ENCODE assay signal across 26 cellular contexts in the genomic region with DNA sequence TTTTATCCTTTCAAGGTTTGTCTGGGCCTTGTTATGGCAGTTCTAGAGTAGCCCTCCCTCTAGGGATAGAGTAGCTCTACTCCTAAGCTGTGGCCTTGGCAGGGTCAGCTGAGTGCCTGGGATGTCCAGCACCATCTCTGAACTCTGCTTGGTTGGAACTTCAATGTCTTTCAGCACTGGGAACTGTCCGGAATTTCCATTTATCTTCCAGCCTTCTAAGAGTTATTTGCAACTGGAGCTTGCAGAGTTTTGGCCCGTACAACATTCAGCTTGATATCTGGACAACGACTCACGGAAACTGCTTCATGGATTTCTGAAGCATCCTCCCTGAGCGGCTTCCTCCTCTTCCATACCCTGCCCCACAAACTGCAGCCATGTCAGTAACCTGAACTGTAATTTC. TPM values are rescaled to one million over a fixed set of nuclear protein-coding genes. Genes with fewer than 3 reads are reported as not detected.
DNase-seq lines count a peak whose midpoint lies in the region; ATAC-seq, FAIRE-seq and TF ChIP-seq lines count a peak whose summit lies in the region.
"Had no signal": no experiment of that assay in that cellular context is flagged by ENCODE, and none has a peak within 500 bp of the region (broad histone marks: within the 10 kb centered on the region; RNA-seq: fewer than 3 reads in every experiment).

No MANE protein-coding gene starts in this region.

- H3K18ac ChIP-seq in IMR-90 (ENCODE audit: low read depth, low read length), result no peak overlapping the region

- H2BK15ac ChIP-seq in IMR-90 (ENCODE audit: low read depth, low read length), result no peak overlapping the region

- H3K4ac ChIP-seq in IMR-90 (ENCODE audit: low read depth, low read length), result no peak overlapping the region

- H2AK5ac ChIP-seq in IMR-90 (ENCODE audit: low read depth, low read length), result no peak overlapping the region

- H3K4me1 ChIP-seq in IMR-90 (ENCODE audit: control insufficient read depth, insufficient read depth, low read length) (no peaks in the 10 kb centered on the region), esophagus muscularis mucosa (peaks cover 0 to 24% (median 18%) of the 10 kb centered on the region in 4 donors)
- H3K4me1 ChIP-seq: neural progenitor cell, upper lobe of right lung had no signal

- H3K27me3 ChIP-seq in IMR-90 (ENCODE audit: control insufficient read depth, insufficient read depth, low read length) (no peaks in the 10 kb centered on the region), esophagus muscularis mucosa (no peaks in the 10 kb centered on the region)
- H3K27me3 ChIP-seq: dorsolateral prefrontal cortex, neural progenitor cell, SJCRH30, upper lobe of right lung had no signal

- H3K14ac ChIP-seq in IMR-90 (replicated peaks; ENCODE audit: low read depth, low read length), result no peak overlapping the region

- no peak overlapping the region for H2BK120ac ChIP-seq in IMR-90 (ENCODE audit: low read depth, low read length)

- no peak overlapping the region for H2BK20ac ChIP-seq in IMR-90 (ENCODE audit: low read depth, low read length)

- in situ Hi-C loops in IMR-90 (cut with MboI; ENCODE audit: low sequenced_read_pairs), result no loop called here

- H3K9ac ChIP-seq in IMR-90 (ENCODE audit: low read depth, low read length), result no peak overlapping the region
- H3K9ac ChIP-seq: neural progenitor cell had no signal

- WGBS in IMR-90 (ENCODE audit: extremely low coverage in 2 of 2, insufficient read length in 1 of 2), 2 experiments, result 71% methylated on average over 1 of the region's 5 CpGs; no CpG with 5 or more reads in 1 of the 2 experiments
- 42% methylated on average over 5 of the region's 5 CpGs for WGBS in esophagus muscularis mucosa

- H4K20me1 ChIP-seq in IMR-90 (ENCODE audit: insufficient read depth, low read length), result no peaks in the 10 kb centered on the region

- H3K27ac ChIP-seq in IMR-90 (ENCODE audit: insufficient read depth, low read length), result no peak overlapping the region
- H3K27ac ChIP-seq in esophagus muscularis mucosa (replicated peaks in 1 of 4), result peak overlapping the region in 1 of 4 donors; percentile 23
- H3K27ac ChIP-seq: dorsolateral prefrontal cortex, neural progenitor cell, SJCRH30, upper lobe of right lung had no signal

- DNase-seq in EH (ENCODE audit: low read depth), result peak; percentile 29
- peak; percentile 33 for DNase-seq in IMR-90
- DNase-seq in dermis blood vessel endothelial cell, result peak; percentile 2
- peak; percentile 59 for DNase-seq in myocyte (ENCODE audit: low read depth)
- no peak for DNase-seq in NCI-H2227 (lab: John Stamatoyannopoulos, UW; ENCODE audit: unreplicated experiment)
- DNase-seq in urothelium cell line (ENCODE audit: low spot score), result no peak
- no peak for DNase-seq in esophagus muscularis mucosa (ENCODE audit: extremely low spot score)
- DNase-seq: activated CD4-positive, alpha-beta T cell treated with anti-CD3 and anti-CD28 coated beads, Interleukin-2, amount 50 U/mL, for 48 hours; activated CD8-positive, alpha-beta memory T cell treated with anti-CD3 and anti-CD28 coated beads, Interleukin-2, amount 50 U/mL, for 4 hours; activated naive CD4-positive, alpha-beta T cell treated with anti-CD3 and anti-CD28 coated beads, Interleukin-2, amount 10 ng/mL, durations not matched to agents 7 days and 5 days; amygdala; central memory CD4-positive, alpha-beta T cell; dorsolateral prefrontal cortex; mammary epithelial cell; NCI-H1092; NCI-H187 treated with DMSO at 0.1 percent for 48 hours; NCI-H526; SJCRH30; stimulated activated CD4-positive, alpha-beta T cell treated with anti-CD3 and anti-CD28 coated beads, Interleukin-15, amount 100 ng/mL, for 24 hours; stimulated activated naive B cell treated with anti-CD40 and anti-IgM and Interleukin-4, amounts not matched to agents 10 μg/mL and 1 μg/mL and 100 μg/mL, for 72 hours; T-helper 1 cell; upper lobe of right lung had no signal

- no peak for TF ChIP-seq EP300 in esophagus muscularis mucosa (IDR thresholded peaks at IDR 0.05)

- no peak overlapping the region for H4K91ac ChIP-seq in IMR-90 (ENCODE audit: insufficient read depth, low read depth, low read length)

- H2AFZ ChIP-seq in IMR-90 (replicated peaks; ENCODE audit: low read length, poor library complexity), result no peak overlapping the region
- H2AFZ ChIP-seq: neural progenitor cell had no signal

- H3K9me3 ChIP-seq in IMR-90 (ENCODE audit: control insufficient read depth, insufficient read depth, low read length), result no peaks in the 10 kb centered on the region
- no peaks in the 10 kb centered on the region for H3K9me3 ChIP-seq in esophagus muscularis mucosa
- H3K9me3 ChIP-seq: SJCRH30, upper lobe of right lung had no signal

- 0 out of 2 replicates have a peak, but pooled peaks have one; percentile 17 for ATAC-seq in IMR-90 (ENCODE audit: low read depth)
- ATAC-seq: activated CD4-positive, CD25-positive, alpha-beta regulatory T cell treated with anti-CD3 and anti-CD28 coated beads, Interleukin-2, amount 50 U/mL, for 24 hours; stimulated activated naive B cell treated with anti-CD40 and anti-IgM and Interleukin-4, amounts not matched to agents 10 μg/mL and 1 μg/mL and 100 μg/mL, for 72 hours; upper lobe of right lung had no signal

- no peak overlapping the region for H2BK5ac ChIP-seq in IMR-90 (ENCODE audit: low read depth, low read length, poor library complexity, severe bottlenecking)

- no peaks in the 10 kb centered on the region for H3K79me1 ChIP-seq in IMR-90 (ENCODE audit: low read depth in 1 of 2, low read length in 2 of 2)

- no peak for TF ChIP-seq POLR2A in IMR-90 (IDR thresholded peaks at IDR 0.05; ENCODE audit: low read depth, low read length)
- no peak for TF ChIP-seq POLR2A in esophagus muscularis mucosa (IDR thresholded peaks at IDR 0.05; ENCODE audit: low read depth)

- POLR2A ChIA-PET in IMR-90 (lab: Charles Lee; ENCODE audit: unreplicated experiment), result no interaction called here

- H3K4me3 ChIP-seq in IMR-90 (ENCODE audit: insufficient read depth, low read depth, low read length) (no peak overlapping the region), esophagus muscularis mucosa (no peak overlapping the region)
- H3K4me3 ChIP-seq: dorsolateral prefrontal cortex, neural progenitor cell, SJCRH30, upper lobe of right lung had no signal

- intact Hi-C loops in IMR-90 (cut with micrococcal nuclease), result no loop called here
- intact Hi-C loops in esophagus muscularis mucosa (cut with DNase I), result no loop called here

- FAIRE-seq in urothelium cell line (lab: Jason Lieb, UNC), result no peak
- FAIRE-seq: D721Med, TTC549 had no signal

- no peak overlapping the region for H3K23ac ChIP-seq in IMR-90 (ENCODE audit: low read depth, low read length)

- H3K56ac ChIP-seq in IMR-90 (ENCODE audit: extremely low read depth, insufficient read depth, low read length), result no peak overlapping the region

- no peak overlapping the region for H4K5ac ChIP-seq in IMR-90 (ENCODE audit: low read depth, low read length)

- TF ChIP-seq CTCF in IMR-90 (conservative IDR thresholded peaks at IDR 0.05; ENCODE audit: low read depth, low read length), result no peak
- no peak for TF ChIP-seq CTCF in esophagus muscularis mucosa (IDR thresholded peaks at IDR 0.05)

- no peak overlapping the region for H3K4me2 ChIP-seq in IMR-90 (ENCODE audit: low read depth, low read length)
- H3K4me2 ChIP-seq: neural progenitor cell had no signal

- CTCF ChIA-PET in IMR-90 (lab: Yijun Ruan, JAX), result interaction anchor here (0.9 kb wide), 1 partner anchor 9 kb away, joined by 3 read pairs; no protein-coding TSS in a partner anchor

- H3K36me3 ChIP-seq in IMR-90 (ENCODE audit: control insufficient read depth, insufficient read depth, low read length), result peaks cover 27% of the 10 kb centered on the region
- H3K36me3 ChIP-seq in esophagus muscularis mucosa, result peaks cover 12 to 73% (median 46%) of the 10 kb centered on the region in 4 donors

- dilution Hi-C loops in IMR-90 (cut with HindIII; ENCODE audit: low sequenced_read_pairs, unreplicated experiment), result no loop called here

- no TSS peak for BruUV-seq in IMR-90 (replicated peaks; lab: Mats Ljungman, UMichigan)

- no peak overlapping the region for H4K8ac ChIP-seq in IMR-90 (ENCODE audit: low read depth in 2 of 2, low read length in 2 of 2)

- no peaks in the 10 kb centered on the region for H3K9me1 ChIP-seq in IMR-90 (ENCODE audit: insufficient read depth, low read length)

- H2AK9ac ChIP-seq in IMR-90 (replicated peaks; ENCODE audit: low read depth, low read length, poor library complexity), result no peak overlapping the region

- no peak for TF ChIP-seq RAD21 in IMR-90 (IDR thresholded peaks at IDR 0.05; ENCODE audit: low read length)

TF ChIP-seq in IMR-90, 13 proteins besides CTCF, POLR2A, EP300 and RAD21:
- TF ChIP-seq FOS (IDR thresholded peaks at IDR 0.05; ENCODE audit: low read depth, low read length), result no peak
- TF ChIP-seq NFE2L2 (IDR thresholded peaks at IDR 0.05; ENCODE audit: low read depth, low read length), result no peak
- no peak for TF ChIP-seq CHD1 (IDR thresholded peaks at IDR 0.05; ENCODE audit: low read depth, low read length)
- TF ChIP-seq, protein P1, sequence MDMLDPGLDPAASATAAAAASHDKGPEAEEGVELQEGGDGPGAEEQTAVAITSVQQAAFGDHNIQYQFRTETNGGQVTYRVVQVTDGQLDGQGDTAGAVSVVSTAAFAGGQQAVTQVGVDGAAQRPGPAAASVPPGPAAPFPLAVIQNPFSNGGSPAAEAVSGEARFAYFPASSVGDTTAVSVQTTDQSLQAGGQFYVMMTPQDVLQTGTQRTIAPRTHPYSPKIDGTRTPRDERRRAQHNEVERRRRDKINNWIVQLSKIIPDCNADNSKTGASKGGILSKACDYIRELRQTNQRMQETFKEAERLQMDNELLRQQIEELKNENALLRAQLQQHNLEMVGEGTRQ (IDR thresholded peaks at IDR 0.05; ENCODE audit: low read depth, low read length), result no peak

RNA-seq across cellular contexts. Expression of gene MMD, which starts 22.9 kb away (rescaled TPM):
- total RNA-seq in IMR-90 (2012; rRNA removed) (7.0 and 11.9 TPM in 2 replicates), dermis blood vessel endothelial cell (11.8 and 16.2 TPM in 2 replicates), myocyte (5.3 and 5.8 TPM in 2 replicates), esophagus muscularis mucosa (10 to 100 TPM; 28.5 to 43.9 (median 32.4) TPM)
- polyA plus RNA-seq in IMR-90 (2012; rRNA removed), result 5.7 and 6.3 TPM in 2 replicates
- polyA plus RNA-seq in IMR-90 (2012; cell fraction: cytosol; rRNA removed), result 2.9 and 5.0 TPM in 2 replicates
- 3.4 and 4.4 TPM in 2 replicates for polyA plus RNA-seq in IMR-90 (2012; cell fraction: nucleus; rRNA removed; ENCODE audit: low replicate concordance)
- polyA plus RNA-seq in myocyte (2012), result 1.8 TPM

Comparison
In these comparisons a context has a peak if more than half of its experiments do, and no peak if none do; other contexts are left out.
1. DNase-seq: peak in EH (single experiment), IMR-90 (single experiment), dermis blood vessel endothelial cell (single experiment) and myocyte (single experiment); none in NCI-H2227 (single experiment), urothelium cell line (single experiment) and esophagus muscularis mucosa (single experiment).